In the genomic region with DNA sequence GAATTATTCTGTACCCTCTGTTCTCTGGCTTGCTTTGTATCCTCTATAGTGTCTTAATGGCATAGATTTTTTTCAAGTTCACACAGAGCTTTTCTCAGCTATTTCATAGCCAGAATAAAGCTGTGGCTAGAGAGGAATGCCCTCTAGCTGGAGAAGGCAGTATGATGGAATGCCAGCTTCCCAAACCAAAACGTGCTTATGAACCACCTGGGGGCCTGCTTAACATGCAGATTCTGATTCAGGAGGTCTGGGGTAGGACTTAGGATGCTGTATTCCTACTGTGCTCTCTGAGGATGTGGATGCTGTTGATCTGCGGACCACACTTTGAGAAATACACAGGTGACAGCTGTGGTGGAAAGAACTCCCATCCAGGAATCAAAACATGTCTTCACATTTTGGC, we compare ENCODE assay signal across 13 cellular contexts. TPM values are rescaled to one million over a fixed set of nuclear protein-coding genes. Genes with fewer than 3 reads are reported as not detected.
DNase-seq lines count a peak whose midpoint lies in the region; ATAC-seq, FAIRE-seq and TF ChIP-seq lines count a peak whose summit lies in the region.
"Had no signal": no experiment of that assay in that cellular context is flagged by ENCODE, and none has a peak within 500 bp of the region (broad histone marks: within the 10 kb centered on the region; RNA-seq: fewer than 3 reads in every experiment).

No MANE protein-coding gene starts in this region.

- H2BK120ac ChIP-seq in H1 (replicated peaks; ENCODE audit: low read depth, low read length), result no peak overlapping the region
- no peak overlapping the region for H2BK120ac ChIP-seq in mesendoderm (ENCODE audit: low read depth, low read length)

- peak; percentile 89 for FAIRE-seq in H1 (lab: Jason Lieb, UNC)

- DNase-seq in LNCaP clone FGC (ENCODE audit: low read depth), result no peak
- DNase-seq in H1 (ENCODE audit: low read depth in 1 of 2, low spot score in 2 of 2), result no peak
- peak; percentile 53 for DNase-seq in mesendoderm
- no peak for DNase-seq in SHP77 (lab: John Stamatoyannopoulos, UW)
- no peak for DNase-seq in islet precursor cell
- DNase-seq: activated CD4-positive, alpha-beta T cell treated with anti-CD3 and anti-CD28 coated beads, Interleukin-2, amount 50 U/mL, for 48 hours; CD4-positive, alpha-beta memory T cell; NCI-H1436; NCI-H69 had no signal

- H3K23me2 ChIP-seq in H1 (ENCODE audit: low read depth, low read length), result peaks cover 6% of the 10 kb centered on the region; the same call in 1 of the 2 replicates

- H4K8ac ChIP-seq in H1 (ENCODE audit: extremely low read depth, insufficient read depth, low read length) (no peak overlapping the region), mesendoderm (ENCODE audit: low read depth, low read length) (no peak overlapping the region)

- H3K14ac ChIP-seq in H1 (ENCODE audit: insufficient read length), result no peak overlapping the region

- TF ChIP-seq EP300 in H1 (IDR thresholded peaks at IDR 0.05; ENCODE audit: borderline replicate concordance in 1 of 2, low read depth in 2 of 2, low read length in 2 of 2), result no peak
- TF ChIP-seq EP300 in gastroesophageal sphincter (IDR thresholded peaks at IDR 0.05), result no peak

- H3K79me2 ChIP-seq in H1 (ENCODE audit: control insufficient read depth in 1 of 2, insufficient read depth in 2 of 2, low read length in 2 of 2) (peaks cover 15 to 48% of the 10 kb centered on the region in 2 experiments; a peak in 3 of 4 replicates), mesendoderm (ENCODE audit: control insufficient read depth, insufficient read depth, low read length) (no peaks in the 10 kb centered on the region)

- H3K4ac ChIP-seq in H1 (replicated peaks; ENCODE audit: insufficient read length, low read depth, low read length), result peak overlapping the region; percentile 48
- no peak overlapping the region for H3K4ac ChIP-seq in mesendoderm (ENCODE audit: low read depth, low read length)

- no peak for ATAC-seq in gastroesophageal sphincter

- no peak overlapping the region for H2BK15ac ChIP-seq in H1 (ENCODE audit: low read length)
- H2BK15ac ChIP-seq in mesendoderm (replicated peaks; ENCODE audit: low read depth), result no peak overlapping the region

- TF ChIP-seq CTCF in LNCaP clone FGC (IDR thresholded peaks at IDR 0.05; ENCODE audit: control insufficient read depth, extremely low read depth, insufficient read depth) (peak; percentile 14; the same call in 1 of the 2 replicates), H1 (IDR thresholded peaks at IDR 0.05; ENCODE audit: control extremely low read depth in 1 of 3, insufficient read depth in 1 of 3, low read depth in 1 of 3, low read length in 3 of 3) (peak in 2 of 3 experiments; percentile 30 to 45; a peak in 3 of 4 replicates), gastroesophageal sphincter (IDR thresholded peaks at IDR 0.05) (peak in 2 of 4 experiments; percentile 19 to 46)

- H3K27me3 ChIP-seq in H1 (replicated peaks in 1 of 4; ENCODE audit: control insufficient read depth in 3 of 4, extremely low read depth in 1 of 4, insufficient read depth in 3 of 4, low read length in 3 of 4) (no peaks in the 10 kb centered on the region), mesendoderm (ENCODE audit: insufficient read depth, low read length, poor library complexity) (no peaks in the 10 kb centered on the region), gastroesophageal sphincter (no peaks in the 10 kb centered on the region)

- no peak overlapping the region for H3K27ac ChIP-seq in H1 (ENCODE audit: low read depth, low read length)
- no peak overlapping the region for H3K27ac ChIP-seq in mesendoderm (ENCODE audit: low read depth, low read length)
- peak overlapping the region in 1 of 4 donors; percentile 12 for H3K27ac ChIP-seq in gastroesophageal sphincter

- H3K18ac ChIP-seq in H1 (ENCODE audit: extremely low read depth, low read length) (peak overlapping the region; percentile 60; the same call in 1 of the 2 replicates), mesendoderm (ENCODE audit: low read length) (no peak overlapping the region)

- H3K36me3 ChIP-seq in ES-I3 (ENCODE audit: insufficient read depth, low read length) (peaks cover 10% of the 10 kb centered on the region; the same call in 1 of the 2 replicates), H1 (ENCODE audit: control insufficient read depth in 2 of 4, insufficient read depth in 4 of 4, low read length in 3 of 4) (peaks cover 2 to 23% (median 18%) of the 10 kb centered on the region in 4 experiments; a peak in 5 of 8 replicates), mesendoderm (ENCODE audit: control insufficient read depth, insufficient read depth, low read length) (no peaks in the 10 kb centered on the region), gastroesophageal sphincter (no peaks in the 10 kb centered on the region)

- H2BK5ac ChIP-seq in H1 (ENCODE audit: low read depth, low read length) (peak overlapping the region; percentile 4; the same call in 1 of the 2 replicates), mesendoderm (ENCODE audit: low read length) (no peak overlapping the region)

- H2AK5ac ChIP-seq in H1 (ENCODE audit: low read depth, low read length) (no peak overlapping the region), mesendoderm (ENCODE audit: low read length) (no peak overlapping the region)

- H3K9ac ChIP-seq in ES-I3 (ENCODE audit: low read depth, low read length), result peak overlapping the region; percentile 48
- H3K9ac ChIP-seq in H1 (replicated peaks in 1 of 4; ENCODE audit: extremely low read depth in 1 of 4, low read depth in 3 of 4, low read length in 3 of 4), result peak overlapping the region in 2 of 4 experiments; percentile 52 to 53; a peak in 3 of 7 replicates
- no peak overlapping the region for H3K9ac ChIP-seq in mesendoderm (ENCODE audit: low read length)

- CTCF ChIA-PET in H1 (lab: Charles Lee; ENCODE audit: partially characterized antibody), result interaction anchor here (0.7 to 7.7 kb wide), 34 partner anchors 10 to 189 kb away, joined by 3 to 83 read pairs (median 7); no protein-coding TSS in a partner anchor

- no peaks in the 10 kb centered on the region for H3K9me3 ChIP-seq in ES-I3 (ENCODE audit: control insufficient read depth, insufficient read depth, low read length)
- H3K9me3 ChIP-seq in H1 (ENCODE audit: insufficient read depth in 2 of 2, low read depth in 1 of 2, low read length in 1 of 2), result no peaks in the 10 kb centered on the region
- no peaks in the 10 kb centered on the region for H3K9me3 ChIP-seq in gastroesophageal sphincter

- POLR2A ChIA-PET in H1 (lab: Charles Lee; ENCODE audit: partially characterized antibody), result interaction anchor here (0.6 to 6.6 kb wide), 16 partner anchors 8 to 167 kb away, joined by 3 to 47 read pairs (median 4); no protein-coding TSS in a partner anchor

- H3K79me1 ChIP-seq in H1 (ENCODE audit: low read depth, low read length) (no peaks in the 10 kb centered on the region), mesendoderm (ENCODE audit: low read length) (no peaks in the 10 kb centered on the region)

- H4K20me1 ChIP-seq in H1 (replicated peaks in 1 of 2; ENCODE audit: control insufficient read depth in 1 of 2, insufficient read depth in 2 of 2, low read length in 2 of 2), result no peaks in the 10 kb centered on the region

- peak; percentile 43 to 68 for TF ChIP-seq POLR2A in H1 (IDR thresholded peaks at IDR 0.05; ENCODE audit: control extremely low read depth in 1 of 2, low read depth in 2 of 2, low read length in 2 of 2)
- TF ChIP-seq POLR2A in gastroesophageal sphincter (IDR thresholded peaks at IDR 0.05), result no peak

- peaks cover 13% of the 10 kb centered on the region for H3K4me1 ChIP-seq in ES-I3 (ENCODE audit: insufficient read depth, low read length)
- peaks cover 5 to 23% (median 13%) of the 10 kb centered on the region in 4 experiments; a peak in 6 of 7 replicates for H3K4me1 ChIP-seq in H1 (replicated peaks in 1 of 4; ENCODE audit: control insufficient read depth in 3 of 4, insufficient read depth in 4 of 4, low read length in 3 of 4)
- peaks cover 3% of the 10 kb centered on the region for H3K4me1 ChIP-seq in mesendoderm (ENCODE audit: control insufficient read depth, low read depth, low read length)
- peaks cover 8 to 23% (median 8%) of the 10 kb centered on the region in 3 donors for H3K4me1 ChIP-seq in gastroesophageal sphincter

- H4K91ac ChIP-seq in H1 (replicated peaks; ENCODE audit: insufficient read length, low read length), result peak overlapping the region; percentile 44

- no peak overlapping the region for H2BK12ac ChIP-seq in H1 (ENCODE audit: low read depth, low read length)

- peak; percentile 43 to 47 for TF ChIP-seq RAD21 in H1 (IDR thresholded peaks at IDR 0.05 in 1 of 2, conservative IDR thresholded peaks at IDR 0.05 in 1 of 2; ENCODE audit: low read depth in 2 of 2, low read length in 2 of 2)

- H2BK20ac ChIP-seq in H1 (ENCODE audit: low read length), result peak overlapping the region; percentile 16; the same call in 1 of the 2 replicates

- H3K56ac ChIP-seq in H1 (replicated peaks; ENCODE audit: insufficient read length, low read depth, low read length), result no peak overlapping the region
- H3K56ac ChIP-seq in mesendoderm (ENCODE audit: low read length), result no peak overlapping the region

- H3K4me3 ChIP-seq in LNCaP clone FGC (ENCODE audit: low read depth, low read length) (no peak overlapping the region), H1 (ENCODE audit: extremely low read depth in 1 of 4, insufficient read depth in 2 of 4, low read depth in 3 of 4, low read length in 4 of 4) (peak overlapping the region; percentile 42 to 82 (median 62)), mesendoderm (ENCODE audit: low read length) (no peak overlapping the region), gastroesophageal sphincter (no peak overlapping the region)
- H3K4me3 ChIP-seq: smooth muscle cell had no signal

- peak overlapping the region; percentile 76 to 87 for H3K4me2 ChIP-seq in H1 (ENCODE audit: insufficient read depth in 1 of 2, low read depth in 2 of 2, low read length in 2 of 2)
- no peak overlapping the region for H3K4me2 ChIP-seq in mesendoderm (ENCODE audit: low read length)
- H3K4me2 ChIP-seq: smooth muscle cell had no signal

- H2AFZ ChIP-seq in H1 (ENCODE audit: low read length), result no peak overlapping the region

- WGBS in H1 (ENCODE audit: extremely low coverage in 1 of 2, insufficient coverage in 1 of 2, insufficient read length in 1 of 2, insufficient replicate concordance in 2 of 2, low coverage in 1 of 2, low lambda C conversion rate in 2 of 2, missing lambda C conversion rate in 1 of 2), 2 experiments, result 9% methylated on average over 2 of the region's 2 CpGs; no CpG with 5 or more reads in 1 of the 2 experiments
- WGBS in mesendoderm (ENCODE audit: extremely low coverage, insufficient coverage, low lambda C conversion rate), result no CpG with 5 or more reads among the region's 2 CpGs
- 38 to 57% methylated on average over 2 of the region's 2 CpGs for WGBS in gastroesophageal sphincter (ENCODE audit: low coverage in 1 of 2), 2 donors

- H4K5ac ChIP-seq in H1 (ENCODE audit: insufficient read length, low read depth, low read length) (peak overlapping the region; percentile 13), mesendoderm (ENCODE audit: low read length) (no peak overlapping the region)

- H3K23ac ChIP-seq in H1 (ENCODE audit: insufficient read length) (no peak overlapping the region), mesendoderm (ENCODE audit: low read length) (no peak overlapping the region)

RNA-seq across cellular contexts. Expression of gene DPYSL3, which starts 49.9 kb away (rescaled TPM):
- total RNA-seq in H1 (2021; fragmentation: NEBNext Ultra II Directional; extraction: Animal tissue kit (Norgen Biotek cat#: 25700)), result 385 and 387 TPM in 2 replicates
- polyA plus RNA-seq in H1 (2011; rRNA removed), result 268 and 379 TPM in 2 replicates
- 317 TPM for polyA plus RNA-seq in H1 (2011; cell fraction: cytosol; rRNA removed)
- polyA plus RNA-seq in H1 (2011; cell fraction: nucleus; rRNA removed), result 677 TPM
- 326 to 382 TPM (median 347 TPM) in 4 replicates for polyA plus RNA-seq in H1 (2012, experiment 1 of 2)
- 81.6 TPM for polyA plus RNA-seq in H1 (2012, experiment 2 of 2)
- 177 TPM for polyA plus RNA-seq in H1 (2013, experiment 1 of 2)
- 173 TPM for polyA plus RNA-seq in H1 (2013, experiment 2 of 2)
- polyA minus RNA-seq in H1 (2011; rRNA and poly(A)+ RNA removed), result 603 and 732 TPM in 2 replicates
- 438 TPM for polyA minus RNA-seq in H1 (2011; cell fraction: cytosol; rRNA and poly(A)+ RNA removed)
- 284 TPM for polyA minus RNA-seq in H1 (2011; cell fraction: nucleus; rRNA and poly(A)+ RNA removed)
- polyA plus RNA-seq in mesendoderm (2013, experiment 1 of 2), result 55.9 TPM
- polyA plus RNA-seq in mesendoderm (2013, experiment 2 of 2), result 57.0 TPM
- total RNA-seq in gastroesophageal sphincter, result 100 to 1,000 TPM; 175 to 475 (median 290) TPM
- polyA plus RNA-seq: CD4-positive, alpha-beta memory T cell; IgD-negative memory B cell had no signal

Comparison
In these comparisons a context has a peak if more than half of its experiments do, and no peak if none do; other contexts are left out.
1. H3K4me3 ChIP-seq: peak in H1 (4 of 4); none in LNCaP clone FGC (single experiment), mesendoderm (single experiment) and gastroesophageal sphincter (0 of 2).
2. POLR2A ChIP-seq: peak in H1 (2 of 2); none in gastroesophageal sphincter (0 of 2).